In genomic region chr12:57518920-57519757, GRCh38 we compare ENCODE assay signal across 8 cellular contexts. TPM values are rescaled to one million over a fixed set of nuclear protein-coding genes. Genes with fewer than 3 reads are reported as not detected.
A peak's percentile ranks its signal among the peaks of the same experiment; 100 is the strongest.
DNase-seq lines count a peak whose midpoint lies in the region; ATAC-seq and TF ChIP-seq lines count a peak whose summit lies in the region.

No MANE protein-coding gene starts in this region.

- H3K27ac ChIP-seq in RWPE2 (ENCODE audit: poor library complexity, severe bottlenecking), result peak overlapping the region; percentile 90

- H3K4me3 ChIP-seq in RWPE2 (ENCODE audit: severe bottlenecking) (peak overlapping the region; percentile 73), endocrine pancreas (ENCODE audit: control insufficient read depth, insufficient read depth, low read length) (peak overlapping the region; percentile 71)

- TF ChIP-seq CTCF in RWPE2 (IDR thresholded peaks at IDR 0.05; ENCODE audit: poor library complexity, severe bottlenecking), result no peak

- DNase-seq in NCI-H2227 (lab: John Stamatoyannopoulos, UW; ENCODE audit: unreplicated experiment), result peak; percentile 26
- no peak for DNase-seq in NCI-H2227 treated with DMSO at 0.1 percent for 48 hours (lab: John Stamatoyannopoulos, UW)
- DNase-seq in RWPE2 (ENCODE audit: low spot score), result no peak
- DNase-seq in myocyte (ENCODE audit: low read depth), result peak; percentile 39
- no peak for DNase-seq in NCI-H1694 (lab: John Stamatoyannopoulos, UW)
- no peak for DNase-seq in activated effector memory CD4-positive, alpha-beta T cell treated with Interleukin-2 at 50 U/mL for 16 hours

- ATAC-seq in RWPE2 (ENCODE audit: low read depth), result peak; percentile 1; the same call in 1 of the 3 replicates
- ATAC-seq in GM21390 (IDR thresholded peaks at IDR 0.05; ENCODE audit: unreplicated experiment), result no peak

- peak overlapping the region; percentile 92 for H3K9ac ChIP-seq in endocrine pancreas (ENCODE audit: control insufficient read depth, insufficient read depth, low read length)

- H3K36me3 ChIP-seq in RWPE2 (ENCODE audit: low read depth) (peaks cover 64% of the 10 kb centered on the region), endocrine pancreas (ENCODE audit: control insufficient read depth, insufficient read depth, low read length) (peaks cover 2% of the 10 kb centered on the region)

- no peaks in the 10 kb centered on the region for H3K9me3 ChIP-seq in RWPE2 (ENCODE audit: severe bottlenecking)
- no peaks in the 10 kb centered on the region for H3K9me3 ChIP-seq in endocrine pancreas (ENCODE audit: control insufficient read depth, low read length)

- H3K4me1 ChIP-seq in RWPE2 (ENCODE audit: insufficient read depth, poor library complexity, severe bottlenecking) (peaks cover 28% of the 10 kb centered on the region), endocrine pancreas (ENCODE audit: control insufficient read depth, insufficient read depth, low read length) (no peaks in the 10 kb centered on the region)

- H3K27me3 ChIP-seq in RWPE2 (ENCODE audit: insufficient read depth, poor library complexity, severe bottlenecking), result no peaks in the 10 kb centered on the region
- H3K27me3 ChIP-seq in endocrine pancreas (ENCODE audit: control insufficient read depth, insufficient read depth, low read length), result no peaks in the 10 kb centered on the region

RNA-seq across cellular contexts. Expression of gene DDIT3, which starts 1.2 kb away (rescaled TPM):
- total RNA-seq in myocyte, result 30.0 and 37.1 TPM in 2 replicates
- polyA plus RNA-seq in myocyte (2012), result 128 TPM

RNA-seq across cellular contexts. Expression of gene MBD6, which starts 3.5 kb away (rescaled TPM):
- total RNA-seq in myocyte, result 6.3 and 8.2 TPM in 2 replicates
- 32.8 TPM for polyA plus RNA-seq in myocyte (2012)

RNA-seq across cellular contexts. Expression of gene DCTN2, which starts 27.9 kb away (rescaled TPM):
- 170 and 179 TPM in 2 replicates for total RNA-seq in myocyte
- 193 TPM for polyA plus RNA-seq in myocyte (2012)

RNA-seq across cellular contexts. Expression of gene KIF5A, which starts 30.7 kb away (rescaled TPM):
- not detected in 2 replicates for total RNA-seq in myocyte
- polyA plus RNA-seq in myocyte (2012), result 0.04 TPM

RNA-seq across cellular contexts. Expression of gene MARS1, which starts 31.3 kb away (rescaled TPM):
- total RNA-seq in myocyte, result 131 and 146 TPM in 2 replicates
- polyA plus RNA-seq in myocyte (2012), result 283 TPM

Comparison
In these comparisons a context has a peak if more than half of its experiments do, and no peak if none do; other contexts are left out.
1. DNase-seq: peak in NCI-H2227 (single experiment) and myocyte (single experiment); none in NCI-H2227 treated with DMSO at 0.1 percent for 48 hours (single experiment), RWPE2 (single experiment), NCI-H1694 (single experiment) and activated effector memory CD4-positive, alpha-beta T cell treated with Interleukin-2 at 50 U/mL for 16 hours (single experiment).